Comparison of ENCODE assay signal across 29 cellular contexts in genomic region chr14:101007765-101008164, GRCh38.
"Had no signal": no experiment of that assay in that cellular context is flagged by ENCODE, and none has a peak within 500 bp of the region (broad histone marks: within the 10 kb centered on the region; RNA-seq: fewer than 3 reads in every experiment).

No MANE protein-coding gene starts in this region.

- H3K27ac ChIP-seq: SJCRH30, SK-N-MC, WERI-Rb-1 had no signal

- H3K27ac Mint-ChIP-seq: activated CD4-positive, alpha-beta memory T cell treated with anti-CD3 and anti-CD28 coated beads, Interleukin-2, amount 10 ng/mL, durations not matched to agents 7 days and 5 days; activated CD8-positive, alpha-beta memory T cell treated with anti-CD3 and anti-CD28 coated beads, Interleukin-2, amount 10 ng/mL, durations not matched to agents 7 days and 5 days; activated naive CD4-positive, alpha-beta T cell treated with anti-CD3 and anti-CD28 coated beads, Interleukin-2, amount 10 ng/mL, durations not matched to agents 7 days and 5 days; activated naive CD8-positive, alpha-beta T cell; activated naive CD8-positive, alpha-beta T cell treated with anti-CD3 and anti-CD28 coated beads, Interleukin-2, amount 50 U/mL, for 24 hours had no signal

- H3K27me3 ChIP-seq: MG63, SJCRH30 had no signal

- H3K36me3 Mint-ChIP-seq: activated CD8-positive, alpha-beta memory T cell treated with anti-CD3 and anti-CD28 coated beads, Interleukin-2, amount 10 ng/mL, durations not matched to agents 7 days and 5 days; activated naive CD4-positive, alpha-beta T cell treated with anti-CD3 and anti-CD28 coated beads, Interleukin-2, amount 10 ng/mL, durations not matched to agents 7 days and 5 days; activated naive CD8-positive, alpha-beta T cell; brain had no signal

- H3K4me3 ChIP-seq: MG63, SJCRH30, SK-N-MC had no signal

- FAIRE-seq: bronchial epithelial cell had no signal

- DNase-seq: activated CD4-positive, alpha-beta memory T cell treated with anti-CD3 and anti-CD28 coated beads, Interleukin-2, amount 10 ng/mL, durations not matched to agents 7 days and 5 days; activated CD4-positive, alpha-beta T cell treated with anti-CD3 and anti-CD28 coated beads for 1 hour; activated CD4-positive, alpha-beta T cell treated with anti-CD3 and anti-CD28 coated beads for 48 hours; activated CD4-positive, CD25-positive, alpha-beta regulatory T cell; activated CD8-positive, alpha-beta memory T cell treated with anti-CD3 and anti-CD28 coated beads for 24 hours; activated CD8-positive, alpha-beta memory T cell treated with anti-CD3 and anti-CD28 coated beads, Interleukin-2, amount 10 ng/mL, durations not matched to agents 7 days and 5 days; activated CD8-positive, alpha-beta memory T cell treated with anti-CD3 and anti-CD28 coated beads, Interleukin-2, amount 50 U/mL, for 48 hours; activated effector memory CD4-positive, alpha-beta T cell treated with Interleukin-2 at 50 U/mL for 16 hours; activated naive CD4-positive, alpha-beta T cell treated with anti-CD3 and anti-CD28 coated beads, Interleukin-2, amount 10 ng/mL, durations not matched to agents 7 days and 5 days; activated naive CD8-positive, alpha-beta T cell treated with anti-CD3 and anti-CD28 coated beads, Interleukin-2, amount 50 U/mL, for 24 hours; activated T-cell treated with anti-CD3 and anti-CD28 coated beads, Interleukin-2, amount 50 U/mL, for 48 hours; anterior cingulate cortex; Kasumi-1; MG63; NCI-H1048; NCI-H1105 treated with DMSO at 0.1 percent for 48 hours; NCI-H1436; NCI-H2029; NCI-H345; NCI-H524 treated with DMSO at 0.1 percent for 48 hours; SHP77; SJCRH30; T1000; WERI-Rb-1 had no signal

- H3K9me3 ChIP-seq: SJCRH30 had no signal

- H3K36me3 ChIP-seq: MG63, WERI-Rb-1 had no signal

- H3K4me3 Mint-ChIP-seq: activated CD4-positive, alpha-beta memory T cell treated with anti-CD3 and anti-CD28 coated beads, Interleukin-2, amount 10 ng/mL, durations not matched to agents 7 days and 5 days; activated CD8-positive, alpha-beta memory T cell treated with anti-CD3 and anti-CD28 coated beads, Interleukin-2, amount 10 ng/mL, durations not matched to agents 7 days and 5 days; activated naive CD4-positive, alpha-beta T cell treated with anti-CD3 and anti-CD28 coated beads, Interleukin-2, amount 10 ng/mL, durations not matched to agents 7 days and 5 days; activated naive CD8-positive, alpha-beta T cell; activated naive CD8-positive, alpha-beta T cell treated with anti-CD3 and anti-CD28 coated beads, Interleukin-2, amount 50 U/mL, for 24 hours; brain had no signal

- ATAC-seq: activated CD8-positive, alpha-beta memory T cell treated with anti-CD3 and anti-CD28 coated beads, Interleukin-2, amount 10 ng/mL, durations not matched to agents 7 days and 5 days; activated naive CD8-positive, alpha-beta T cell treated with anti-CD3 and anti-CD28 coated beads, Interleukin-2, amount 50 U/mL, for 24 hours; Panc1 had no signal
